ENCODE assay signal across 24 cellular contexts in the genomic region with DNA sequence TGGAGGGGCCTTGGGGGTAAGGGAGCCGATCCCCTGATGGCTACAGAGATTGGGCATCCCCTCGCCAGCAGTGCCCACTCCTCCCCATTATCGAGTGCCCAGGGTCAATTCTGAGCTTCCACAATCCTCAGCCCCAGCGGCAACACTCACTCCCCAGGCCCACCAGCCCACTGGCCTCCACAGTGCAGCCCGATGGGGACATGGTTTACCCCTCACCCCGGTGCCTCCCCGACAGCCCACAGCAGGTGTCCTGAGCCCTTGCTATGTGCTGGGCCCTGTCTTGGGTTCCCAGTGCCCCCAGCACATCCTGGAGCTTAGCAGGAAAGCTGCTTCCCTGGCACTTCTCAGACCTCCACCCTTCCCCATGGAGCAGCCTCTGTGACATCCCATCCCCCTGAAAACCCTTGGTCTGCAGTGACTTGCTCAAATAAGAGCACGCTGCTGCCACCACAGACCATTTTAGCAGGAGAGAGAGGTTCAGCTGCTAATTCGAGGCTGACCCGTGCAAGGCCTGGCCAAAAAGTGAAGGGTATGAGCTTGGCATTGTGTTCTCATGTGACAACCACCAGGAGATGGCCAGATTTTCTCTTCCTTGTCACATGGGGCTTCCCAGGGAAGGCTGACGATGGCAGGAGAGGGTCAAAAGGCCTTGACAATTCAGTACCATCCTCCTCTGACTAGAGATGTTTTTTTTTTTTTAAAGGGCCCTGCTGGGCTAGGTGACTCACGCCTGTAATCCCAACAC. TPM values are rescaled to one million over a fixed set of nuclear protein-coding genes. Genes with fewer than 3 reads are reported as not detected.
"Had no signal": no experiment of that assay in that cellular context is flagged by ENCODE, and none has a peak within 500 bp of the region (broad histone marks: within the 10 kb centered on the region; RNA-seq: fewer than 3 reads in every experiment).

No MANE protein-coding gene starts in this region.

- ATAC-seq: activated naive CD4-positive, alpha-beta T cell treated with anti-CD3 and anti-CD28 coated beads, Interleukin-2, amount 50 U/mL, for 72 hours; activated T-cell treated with anti-CD3 and anti-CD28 coated beads, Interleukin-2, amount 50 U/mL, for 72 hours; naive thymus-derived CD4-positive, alpha-beta T cell had no signal

- H3K4me1 ChIP-seq: transverse colon had no signal

- H3K27me3 ChIP-seq: esophagus squamous epithelium, transverse colon had no signal

- H3K36me3 ChIP-seq: esophagus squamous epithelium, transverse colon had no signal

- DNase-seq: activated B cell treated with CpG ODN at 0.5 μM for 24 hours; activated CD4-positive, alpha-beta T cell treated with anti-CD3 and anti-CD28 coated beads, Interleukin-2, amount 10 ng/mL, durations not matched to agents 24 days and 14 days; activated CD8-positive, alpha-beta memory T cell treated with anti-CD3 and anti-CD28 coated beads, Interleukin-2, amount 50 U/mL, for 4 hours; activated CD8-positive, alpha-beta T cell treated with anti-CD3 and anti-CD28 coated beads, Interleukin-2, amount 10 ng/mL, durations not matched to agents 7 days and 5 days; activated gamma-delta T cell; activated T-cell treated with anti-CD3 and anti-CD28 coated beads, Interleukin-2, amount 50 U/mL, for 72 hours; amniotic stem cell; esophagus squamous epithelium; midbrain; naive thymus-derived CD4-positive, alpha-beta T cell; posterior cingulate gyrus; retina; stimulated activated CD4-positive, alpha-beta T cell treated with anti-CD3 and anti-CD28 coated beads, Interleukin-4, amount 100 ng/mL, for 4 hours; stimulated activated CD8-positive, alpha-beta memory T cell treated with anti-CD3 and anti-CD28 coated beads, Interleukin-4, amount 100 ng/mL, for 48 hours; stimulated activated naive CD4-positive, alpha-beta T cell treated with Interleukin-2 at 50 U/mL for 16 hours; T-helper 2 cell; transverse colon had no signal

- FAIRE-seq: endothelial cell of umbilical vein, TTC549 had no signal

- H3K4me2 ChIP-seq: smooth muscle cell had no signal

- H3K4me3 ChIP-seq: coronary artery, esophagus squamous epithelium, lung, smooth muscle cell, transverse colon had no signal

- H3K9me3 ChIP-seq: esophagus squamous epithelium, transverse colon had no signal

- H3K27ac ChIP-seq: coronary artery, esophagus squamous epithelium, transverse colon had no signal

RNA-seq across cellular contexts. Expression of gene KCNJ4, which starts 23.6 kb away (rescaled TPM):
- total RNA-seq: activated B cell treated with CpG ODN at 0.5 μM for 24 hours; activated CD4-positive, alpha-beta T cell treated with anti-CD3 and anti-CD28 coated beads, Interleukin-2, amount 10 ng/mL, durations not matched to agents 24 days and 14 days; activated CD8-positive, alpha-beta T cell treated with anti-CD3 and anti-CD28 coated beads, Interleukin-2, amount 10 ng/mL, durations not matched to agents 7 days and 5 days; activated naive CD4-positive, alpha-beta T cell treated with anti-CD3 and anti-CD28 coated beads, Interleukin-2, amount 50 U/mL, for 72 hours; activated T-cell treated with anti-CD3 and anti-CD28 coated beads, Interleukin-2, amount 50 U/mL, for 72 hours; endothelial cell of umbilical vein; esophagus squamous epithelium; fibroblast of villous mesenchyme; lung; naive thymus-derived CD4-positive, alpha-beta T cell; smooth muscle cell; transverse colon had no signal
- polyA plus RNA-seq: endothelial cell of umbilical vein; lung; naive thymus-derived CD4-positive, alpha-beta T cell; smooth muscle cell had no signal

RNA-seq across cellular contexts. Expression of gene KDELR3, which starts 36.5 kb away (rescaled TPM):
- total RNA-seq: activated B cell treated with CpG ODN at 0.5 μM for 24 hours had no signal
- polyA plus RNA-seq: naive thymus-derived CD4-positive, alpha-beta T cell had no signal
